ENCODE assay signal across 15 cellular contexts in the genomic region with DNA sequence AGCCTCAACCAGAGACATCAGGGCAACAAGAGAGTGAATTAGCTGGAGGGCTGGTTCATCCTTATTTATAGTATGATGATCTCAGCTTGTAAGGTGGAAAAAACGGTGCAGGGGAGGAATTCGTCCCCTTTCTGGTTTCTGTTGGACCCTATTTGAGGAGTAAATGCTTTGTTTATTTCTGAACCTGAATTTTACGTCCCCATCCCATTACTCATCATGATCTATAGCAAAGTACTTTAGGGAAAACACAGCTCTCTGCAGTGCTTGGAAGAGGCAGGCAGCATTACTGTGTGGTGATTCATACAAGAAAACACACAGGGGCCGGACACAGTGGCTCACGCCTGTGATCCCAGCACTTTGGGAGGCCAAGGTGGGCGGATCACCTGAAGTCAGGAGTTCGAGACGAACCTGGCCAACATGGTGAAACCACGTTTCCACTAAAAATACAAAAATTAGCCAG. TPM values are rescaled to one million over a fixed set of nuclear protein-coding genes. Genes with fewer than 3 reads are reported as not detected.
DNase-seq lines count a peak whose midpoint lies in the region; ATAC-seq and TF ChIP-seq lines count a peak whose summit lies in the region.
"Had no signal": no experiment of that assay in that cellular context is flagged by ENCODE, and none has a peak within 500 bp of the region (broad histone marks: within the 10 kb centered on the region; RNA-seq: fewer than 3 reads in every experiment).

No MANE protein-coding gene starts in this region.

- no peak overlapping the region for H3K56ac ChIP-seq in mesendoderm (ENCODE audit: low read length)

- no peak overlapping the region for H3K18ac ChIP-seq in mesendoderm (ENCODE audit: low read length)

- no peaks in the 10 kb centered on the region for H3K79me2 ChIP-seq in mesendoderm (ENCODE audit: control insufficient read depth, insufficient read depth, low read length)

- H3K9me3 Mint-ChIP-seq in CD8-positive, alpha-beta T cell, result no peaks in the 10 kb centered on the region
- H3K9me3 Mint-ChIP-seq: CD4-positive, alpha-beta T cell had no signal

- no peaks in the 10 kb centered on the region for H3K36me3 ChIP-seq in mesendoderm (ENCODE audit: control insufficient read depth, insufficient read depth, low read length)
- H3K36me3 ChIP-seq in CD8-positive, alpha-beta T cell (ENCODE audit: insufficient read depth, low read length), result no peaks in the 10 kb centered on the region
- H3K36me3 ChIP-seq: SJCRH30 had no signal

- POLR2A ChIA-PET in CD8-positive, alpha-beta T cell (lab: Charles Lee), result no interaction called here

- no peak overlapping the region for H3K4me3 Mint-ChIP-seq in CD8-positive, alpha-beta T cell
- H3K4me3 Mint-ChIP-seq: activated CD4-positive, alpha-beta T cell treated with anti-CD3 and anti-CD28 coated beads for 36 hours; CD4-positive, alpha-beta T cell had no signal

- H3K4me1 ChIP-seq in mesendoderm (ENCODE audit: control insufficient read depth, low read depth, low read length), result no peaks in the 10 kb centered on the region
- H3K4me1 ChIP-seq in CD8-positive, alpha-beta T cell (ENCODE audit: insufficient read depth, low read length), result no peaks in the 10 kb centered on the region
- H3K4me1 ChIP-seq: SJCRH30 had no signal

- no peak for TF ChIP-seq CTCF in AG09309 (IDR thresholded peaks at IDR 0.05; ENCODE audit: control insufficient read depth, insufficient read depth, low read depth, low read length, missing control alignments)
- TF ChIP-seq CTCF in CD8-positive, alpha-beta T cell (IDR thresholded peaks at IDR 0.05), result no peak

- DNase-seq in AG09309 (ENCODE audit: low read depth) (peak; percentile 52), M059J (ENCODE audit: low read depth) (peak; percentile 95), dermis blood vessel endothelial cell (peak; percentile 83), mesendoderm (peak; percentile 46), NCI-H1105 treated with DMSO at 0.1 percent for 48 hours (lab: John Stamatoyannopoulos, UW) (no peak), NCI-H526 (lab: John Stamatoyannopoulos, UW) (no peak)
- no peak for DNase-seq in CD8-positive, alpha-beta T cell
- DNase-seq: activated CD4-positive, alpha-beta T cell treated with anti-CD3 and anti-CD28 coated beads for 36 hours; activated effector memory CD4-positive, alpha-beta T cell treated with Interleukin-2 at 50 U/mL for 16 hours; CD4-positive, alpha-beta T cell; midbrain; NCI-H510A treated with DMSO at 0.1 percent for 48 hours; retina; SJCRH30 had no signal

- H3K4ac ChIP-seq in mesendoderm (ENCODE audit: low read depth, low read length), result no peak overlapping the region

- H4K8ac ChIP-seq in mesendoderm (ENCODE audit: low read depth, low read length), result no peak overlapping the region

- H2BK5ac ChIP-seq in mesendoderm (ENCODE audit: low read length), result no peak overlapping the region

- no CpG with 5 or more reads among the region's 9 CpGs for WGBS in mesendoderm (ENCODE audit: extremely low coverage, insufficient coverage, low lambda C conversion rate)

- H3K4me3 ChIP-seq in AG09309 (ENCODE audit: control insufficient read depth, low read depth, low read length) (no peak overlapping the region), mesendoderm (ENCODE audit: low read length) (no peak overlapping the region)
- no peak overlapping the region for H3K4me3 ChIP-seq in CD8-positive, alpha-beta T cell (ENCODE audit: low read depth, low read length)
- H3K4me3 ChIP-seq: SJCRH30 had no signal

- no peak overlapping the region for H2AK5ac ChIP-seq in mesendoderm (ENCODE audit: low read length)

- no peaks in the 10 kb centered on the region for H3K4me1 Mint-ChIP-seq in CD8-positive, alpha-beta T cell (ENCODE audit: low read depth)
- H3K4me1 Mint-ChIP-seq: activated CD4-positive, alpha-beta T cell treated with anti-CD3 and anti-CD28 coated beads for 36 hours had no signal

- H3K4me2 ChIP-seq in mesendoderm (ENCODE audit: low read length), result no peak overlapping the region

- peaks cover 15% of the 10 kb centered on the region for H3K27me3 Mint-ChIP-seq in CD8-positive, alpha-beta T cell (ENCODE audit: low read depth)

- H4K5ac ChIP-seq in mesendoderm (ENCODE audit: low read length), result no peak overlapping the region

- H2BK120ac ChIP-seq in mesendoderm (ENCODE audit: low read depth, low read length), result no peak overlapping the region

- no peak overlapping the region for H3K9ac ChIP-seq in mesendoderm (ENCODE audit: low read length)

- CTCF ChIA-PET in CD8-positive, alpha-beta T cell (lab: Charles Lee), result no interaction called here

- ATAC-seq in CD8-positive, alpha-beta T cell, result no peak
- ATAC-seq in GM21447 (IDR thresholded peaks at IDR 0.05; ENCODE audit: unreplicated experiment), result no peak
- ATAC-seq: activated CD4-positive, alpha-beta T cell treated with anti-CD3 and anti-CD28 coated beads for 36 hours had no signal

- no peak overlapping the region for H3K23ac ChIP-seq in mesendoderm (ENCODE audit: low read length)

- no peak overlapping the region for H3K27ac Mint-ChIP-seq in CD8-positive, alpha-beta T cell
- H3K27ac Mint-ChIP-seq: activated CD4-positive, alpha-beta T cell treated with anti-CD3 and anti-CD28 coated beads for 36 hours; CD4-positive, alpha-beta T cell had no signal

- H2BK15ac ChIP-seq in mesendoderm (replicated peaks; ENCODE audit: low read depth), result no peak overlapping the region

- H3K27ac ChIP-seq in mesendoderm (ENCODE audit: low read depth, low read length), result no peak overlapping the region
- H3K27ac ChIP-seq in CD8-positive, alpha-beta T cell (ENCODE audit: low read depth, low read length), result no peak overlapping the region
- H3K27ac ChIP-seq: SJCRH30 had no signal

- intact Hi-C loops in CD8-positive, alpha-beta T cell (cut with DNase I, micrococcal nuclease), result loop anchor here in 1 of 2 experiments (5.0 kb wide), 1 partner anchor 103 kb away; no protein-coding TSS in a partner anchor

- no peaks in the 10 kb centered on the region for H3K79me1 ChIP-seq in mesendoderm (ENCODE audit: low read length)

- no peaks in the 10 kb centered on the region for H3K9me3 ChIP-seq in CD8-positive, alpha-beta T cell (ENCODE audit: low read length)
- H3K9me3 ChIP-seq: SJCRH30 had no signal

- no peaks in the 10 kb centered on the region for H3K27me3 ChIP-seq in mesendoderm (ENCODE audit: insufficient read depth, low read length, poor library complexity)
- H3K27me3 ChIP-seq in CD8-positive, alpha-beta T cell (ENCODE audit: insufficient read depth, low read length), result no peaks in the 10 kb centered on the region
- H3K27me3 ChIP-seq: SJCRH30 had no signal

- H3K36me3 Mint-ChIP-seq in CD8-positive, alpha-beta T cell, result no peaks in the 10 kb centered on the region

RNA-seq across cellular contexts. Expression of a gene that starts 8.0 kb away (rescaled TPM):
- 0.57 and 1.3 TPM in 2 replicates for total RNA-seq in M059J (2014; rRNA removed; shearing (Covaris generic))
- 0.37 and 1.4 TPM in 2 replicates for total RNA-seq in dermis blood vessel endothelial cell
- polyA plus RNA-seq in mesendoderm (2013, experiment 1 of 2), result 33.5 TPM
- polyA plus RNA-seq in mesendoderm (2013, experiment 2 of 2), result 34.9 TPM
- not detected for total RNA-seq in CD8-positive, alpha-beta T cell
- total RNA-seq: CD4-positive, alpha-beta T cell; SJCRH30 had no signal

RNA-seq across cellular contexts. Expression of a gene that starts 58.1 kb away (rescaled TPM):
- total RNA-seq in M059J (2014; rRNA removed; shearing (Covaris generic)), result 5.1 and 8.9 TPM in 2 replicates
- 8.0 and 8.1 TPM in 2 replicates for total RNA-seq in dermis blood vessel endothelial cell
- 6.0 TPM for polyA plus RNA-seq in mesendoderm (2013, experiment 1 of 2)
- 6.0 TPM for polyA plus RNA-seq in mesendoderm (2013, experiment 2 of 2)
- total RNA-seq in CD8-positive, alpha-beta T cell, result 1 to 10 TPM in 1 of 2 experiments, under 1 TPM in 1; 0.42 to 1.0 TPM
- total RNA-seq: SJCRH30 had no signal

Comparison
In these comparisons a context has a peak if more than half of its experiments do, and no peak if none do; other contexts are left out.
1. DNase-seq: peak in AG09309 (single experiment), M059J (single experiment), dermis blood vessel endothelial cell (single experiment) and mesendoderm (single experiment); none in NCI-H1105 treated with DMSO at 0.1 percent for 48 hours (single experiment), NCI-H526 (0 of 2) and CD8-positive, alpha-beta T cell (0 of 7).